Comparison of ENCODE assay signal across 21 cellular contexts in the genomic region with DNA sequence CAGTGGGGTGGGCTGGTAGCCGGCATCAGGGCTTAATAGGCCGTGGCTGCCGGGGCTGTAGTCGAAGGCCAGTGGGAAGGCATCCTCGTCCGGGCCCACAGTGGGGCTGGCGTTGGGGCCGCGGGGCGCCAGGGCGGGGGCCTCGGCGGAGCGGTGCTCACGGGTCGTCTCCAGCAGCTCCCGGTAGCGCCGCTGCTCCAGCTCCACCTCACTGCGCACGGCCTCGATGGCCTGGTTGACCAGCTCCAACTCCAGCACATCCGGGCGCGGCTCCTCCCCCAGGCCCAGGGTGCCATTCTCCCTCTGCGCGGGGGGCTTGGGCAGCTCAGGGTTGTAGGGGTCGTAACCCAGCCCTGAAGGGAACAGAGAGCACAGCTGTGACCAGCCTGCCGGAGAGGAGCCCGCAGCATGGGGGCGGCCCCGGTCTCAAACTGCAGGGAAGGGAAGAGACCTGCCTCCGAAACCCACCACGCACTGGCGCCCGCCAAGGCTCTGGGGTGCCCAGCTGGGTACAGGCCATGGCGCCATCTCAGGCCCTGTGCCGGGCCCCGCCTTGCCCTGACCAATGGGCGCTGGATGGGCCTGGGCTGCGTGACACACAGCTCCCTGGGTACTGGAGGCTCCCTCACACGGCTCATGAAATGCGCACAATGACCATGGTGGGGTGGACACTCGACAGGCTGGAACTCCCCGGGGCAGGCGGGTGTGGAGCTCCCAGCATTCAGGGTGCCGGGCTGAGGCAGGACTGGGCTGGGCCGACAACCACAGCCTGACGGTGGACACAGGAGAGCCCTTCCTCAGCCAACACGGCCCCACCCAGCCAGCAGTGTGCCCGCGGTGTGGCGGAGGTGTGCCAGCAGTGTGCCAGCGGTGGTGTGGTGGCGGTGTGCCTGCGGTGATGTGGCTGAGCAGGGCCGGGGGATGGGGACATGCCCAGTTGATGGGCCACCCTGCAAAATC. TPM values are rescaled to one million over a fixed set of nuclear protein-coding genes. Genes with fewer than 3 reads are reported as not detected.
"Had no signal": no experiment of that assay in that cellular context is flagged by ENCODE, and none has a peak within 500 bp of the region (broad histone marks: within the 10 kb centered on the region; RNA-seq: fewer than 3 reads in every experiment).

No MANE protein-coding gene starts in this region.

- H3K36me3 ChIP-seq: breast epithelium had no signal

- FAIRE-seq: astrocyte, endometrium, frontal cortex had no signal

- H3K27ac ChIP-seq: breast epithelium, suprapubic skin had no signal

- H3K27me3 ChIP-seq: breast epithelium, sigmoid colon, suprapubic skin had no signal

- H3K9me3 Mint-ChIP-seq: activated CD8-positive, alpha-beta T cell treated with anti-CD3 and anti-CD28 coated beads for 36 hours; activated T-cell treated with anti-CD3 and anti-CD28 coated beads, Interleukin-2, amount 50 U/mL, for 4 hours; memory B cell; naive thymus-derived CD8-positive, alpha-beta T cell; stimulated activated naive CD8-positive, alpha-beta T cell treated with anti-CD3 and anti-CD28 coated beads, Interleukin-15, Interleukin-2, amounts not matched to agents 100 ng/mL and 50 ng/mL, for 24 hours; T-cell; type B pancreatic cell had no signal

- H3K27ac Mint-ChIP-seq: activated CD8-positive, alpha-beta T cell treated with anti-CD3 and anti-CD28 coated beads for 36 hours; memory B cell; stimulated activated naive CD8-positive, alpha-beta T cell treated with anti-CD3 and anti-CD28 coated beads, Interleukin-15, Interleukin-2, amounts not matched to agents 100 ng/mL and 50 ng/mL, for 24 hours; T-cell; type B pancreatic cell had no signal

- H3K4me3 ChIP-seq: breast epithelium, sigmoid colon, suprapubic skin had no signal

- DNase-seq: activated CD4-positive, alpha-beta T cell treated with anti-CD3 and anti-CD28 coated beads for 48 hours; activated CD4-positive, CD25-positive, alpha-beta regulatory T cell; activated CD8-positive, alpha-beta T cell treated with anti-CD3 and anti-CD28 coated beads for 36 hours; activated effector memory CD4-positive, alpha-beta T cell treated with Interleukin-2 at 50 U/mL for 16 hours; activated naive CD4-positive, alpha-beta T cell treated with anti-CD3 and anti-CD28 coated beads, Interleukin-2, amount 50 U/mL, for 16 hours; activated T-cell treated with anti-CD3 and anti-CD28 coated beads, Interleukin-2, amount 50 U/mL, for 4 hours; cortex of kidney; erythroblast; head of caudate nucleus; kidney glomerular epithelial cell; naive thymus-derived CD8-positive, alpha-beta T cell; sigmoid colon; T-cell had no signal

- ATAC-seq: activated CD8-positive, alpha-beta T cell treated with anti-CD3 and anti-CD28 coated beads for 36 hours; activated T-cell treated with anti-CD3 and anti-CD28 coated beads, Interleukin-2, amount 50 U/mL, for 4 hours; naive thymus-derived CD8-positive, alpha-beta T cell had no signal

- H3K4me3 Mint-ChIP-seq: activated CD8-positive, alpha-beta T cell treated with anti-CD3 and anti-CD28 coated beads for 36 hours; activated T-cell treated with anti-CD3 and anti-CD28 coated beads, Interleukin-2, amount 50 U/mL, for 4 hours; memory B cell; naive thymus-derived CD8-positive, alpha-beta T cell; stimulated activated naive CD8-positive, alpha-beta T cell treated with anti-CD3 and anti-CD28 coated beads, Interleukin-15, Interleukin-2, amounts not matched to agents 100 ng/mL and 50 ng/mL, for 24 hours; T-cell; type B pancreatic cell had no signal

RNA-seq across cellular contexts. Expression of gene ATP8B3, which starts 16.5 kb away (rescaled TPM):
- total RNA-seq: frontal cortex had no signal
